10 cellular contexts compared by ENCODE assay signal in the genomic region with DNA sequence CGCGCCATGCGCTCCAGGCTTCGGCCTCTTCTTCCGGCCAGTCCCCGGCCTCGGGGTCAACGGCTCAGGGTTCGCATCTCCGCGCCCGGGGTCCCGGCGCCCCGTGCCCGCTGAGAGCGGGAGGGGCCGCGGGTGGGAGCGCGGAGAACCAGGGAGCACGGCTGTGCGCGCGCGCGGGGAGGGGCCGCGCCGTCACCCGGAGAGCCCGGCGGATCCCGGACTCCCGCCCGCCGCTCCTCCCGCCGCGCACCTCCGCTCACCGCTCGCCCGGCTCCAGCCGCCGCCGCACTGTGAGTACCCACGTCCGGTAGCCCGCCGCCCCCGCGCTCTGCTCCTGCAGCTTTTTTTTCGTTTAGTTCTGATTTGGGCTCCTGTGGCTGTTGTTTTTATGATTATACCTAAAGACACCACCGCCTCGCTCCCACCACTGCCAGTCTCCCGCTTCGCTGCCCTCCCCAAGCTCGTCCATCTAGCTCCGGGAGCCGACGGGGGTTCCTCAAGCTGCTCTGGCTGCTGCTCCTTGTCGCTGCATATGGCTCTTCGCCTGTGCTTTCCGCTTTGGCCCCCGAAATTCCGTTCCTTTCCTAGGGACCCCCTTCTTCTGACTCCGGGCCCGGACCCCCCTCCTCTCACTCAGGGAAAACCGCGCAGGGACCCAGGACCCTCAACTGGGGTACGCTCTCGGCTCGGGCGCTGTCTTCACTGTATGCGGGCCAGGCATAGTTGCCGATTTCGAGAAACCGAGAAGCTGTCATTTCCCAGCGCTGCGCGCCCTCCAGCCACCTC. TPM values are rescaled to one million over a fixed set of nuclear protein-coding genes. Genes with fewer than 3 reads are reported as not detected.
DNase-seq lines count a peak whose midpoint lies in the region; ATAC-seq, FAIRE-seq and TF ChIP-seq lines count a peak whose summit lies in the region.
"Had no signal": no experiment of that assay in that cellular context is flagged by ENCODE, and none has a peak within 500 bp of the region (broad histone marks: within the 10 kb centered on the region; RNA-seq: fewer than 3 reads in every experiment).

No MANE protein-coding gene starts in this region.

- TF ChIP-seq POLR2A in endothelial cell of umbilical vein (IDR thresholded peaks at IDR 0.05; ENCODE audit: low read depth, low read length) (no peak), suprapubic skin (IDR thresholded peaks at IDR 0.05) (no peak)

- H3K4me1 ChIP-seq in OCI-LY7 (ENCODE audit: insufficient read depth, low read length, poor library complexity, severe bottlenecking) (peaks cover 10% of the 10 kb centered on the region), endothelial cell of umbilical vein (ENCODE audit: control insufficient read depth, extremely low read depth, insufficient read depth, low read length) (peaks cover 2% of the 10 kb centered on the region), suprapubic skin (peaks cover 69% of the 10 kb centered on the region)

- FAIRE-seq in endothelial cell of umbilical vein (lab: Jason Lieb, UNC): no peak

- H3K9me3 ChIP-seq in OCI-LY7 (ENCODE audit: low read length) (no peaks in the 10 kb centered on the region), endothelial cell of umbilical vein (replicated peaks; ENCODE audit: control insufficient read depth, insufficient read depth, low read length) (no peaks in the 10 kb centered on the region), suprapubic skin (no peaks in the 10 kb centered on the region)

- intact Hi-C loops in OCI-LY7 (cut with micrococcal nuclease; ENCODE audit: unreplicated experiment): no loop called here
- intact Hi-C loops in endothelial cell of umbilical vein (cut with micrococcal nuclease): no loop called here

- no peak overlapping the region for H3K9ac ChIP-seq in endothelial cell of umbilical vein (replicated peaks; ENCODE audit: extremely low read depth, insufficient read depth, low read length)

- H3K9me3 Mint-ChIP-seq in activated naive CD4-positive, alpha-beta T cell treated with anti-CD3 and anti-CD28 coated beads, Interleukin-2, amount 10 ng/mL, durations not matched to agents 7 days and 5 days: no peaks in the 10 kb centered on the region

- no peak for DNase-seq in activated naive CD4-positive, alpha-beta T cell treated with anti-CD3 and anti-CD28 coated beads, Interleukin-2, amount 10 ng/mL, durations not matched to agents 7 days and 5 days
- DNase-seq in activated naive CD4-positive, alpha-beta T cell treated with Interleukin-2 at 50 U/mL for 16 hours: no peak
- DNase-seq in OCI-LY7 (ENCODE audit: low spot score) (peak; percentile 51), endothelial cell of umbilical vein (ENCODE audit: low read depth, low spot score) (no peak), suprapubic skin (ENCODE audit: low spot score in 2 of 2) (no peak), hippocampal formation (lab: John Stamatoyannopoulos, UW) (no peak), HK-2 (ENCODE audit: unreplicated experiment) (no peak)

- H3K27me3 Mint-ChIP-seq in activated naive CD4-positive, alpha-beta T cell treated with anti-CD3 and anti-CD28 coated beads, Interleukin-2, amount 10 ng/mL, durations not matched to agents 7 days and 5 days: peaks cover 98% of the 10 kb centered on the region

- POLR2A ChIA-PET in OCI-LY7 (lab: Charles Lee) (interaction anchor here (0.6 to 1.5 kb wide), 2 partner anchors 30 to 58 kb away, joined by 3 read pairs; no protein-coding TSS in a partner anchor), endothelial cell of umbilical vein (lab: Charles Lee) (no interaction called here)

- H3K4me2 ChIP-seq in OCI-LY7 (ENCODE audit: low read length) (peak overlapping the region; percentile 84), endothelial cell of umbilical vein (ENCODE audit: insufficient read depth, low read length) (no peak overlapping the region)

- H3K4me3 ChIP-seq in OCI-LY7 (ENCODE audit: low read depth, low read length, poor library complexity, severe bottlenecking) (peak overlapping the region; percentile 66), endothelial cell of umbilical vein (replicated peaks in 1 of 3; ENCODE audit: insufficient read depth in 1 of 3, low read depth in 1 of 3, low read length in 3 of 3) (no peak overlapping the region), suprapubic skin (peak overlapping the region; percentile 43)

- dilution Hi-C loops in endothelial cell of umbilical vein (cut with MboI; ENCODE audit: extremely low pct_ligation_motif_present, low sequenced_read_pairs): no loop called here

- BruUV-seq in OCI-LY7 (replicated peaks; lab: Mats Ljungman, UMichigan) (no TSS peak), endothelial cell of umbilical vein (replicated peaks; lab: Mats Ljungman, UMichigan) (no TSS peak)

- H3K4me1 Mint-ChIP-seq in activated naive CD4-positive, alpha-beta T cell treated with anti-CD3 and anti-CD28 coated beads, Interleukin-2, amount 10 ng/mL, durations not matched to agents 7 days and 5 days: peaks cover 39% of the 10 kb centered on the region

- peaks cover 13% of the 10 kb centered on the region for H3K36me3 Mint-ChIP-seq in activated naive CD4-positive, alpha-beta T cell treated with anti-CD3 and anti-CD28 coated beads, Interleukin-2, amount 10 ng/mL, durations not matched to agents 7 days and 5 days

- WGBS in suprapubic skin: 3% methylated on average over 64 of the region's 82 CpGs

- H3K9me1 ChIP-seq in endothelial cell of umbilical vein (replicated peaks; ENCODE audit: control insufficient read depth, extremely low read depth, insufficient read depth, low read length): no peaks in the 10 kb centered on the region

- no peak for TF ChIP-seq EP300 in suprapubic skin (IDR thresholded peaks at IDR 0.05)

- H3K27ac ChIP-seq in OCI-LY7 (ENCODE audit: low read depth, low read length, poor library complexity, severe bottlenecking): no peak overlapping the region
- H3K27ac ChIP-seq in endothelial cell of umbilical vein (ENCODE audit: insufficient read depth, low read depth, low read length): no peak overlapping the region
- H3K27ac ChIP-seq in suprapubic skin: no peak overlapping the region

- CTCF ChIA-PET in activated naive CD4-positive, alpha-beta T cell treated with anti-CD3 and anti-CD28 coated beads, Interleukin-2, amount 10 ng/mL, durations not matched to agents 7 days and 5 days (lab: Charles Lee): interaction anchor here (1.3 to 2.3 kb wide), 2 partner anchors 9 to 12 kb away, joined by 6 to 11 read pairs; no protein-coding TSS in a partner anchor
- CTCF ChIA-PET in OCI-LY7 (lab: Charles Lee; ENCODE audit: unreplicated experiment): no interaction called here
- CTCF ChIA-PET in endothelial cell of umbilical vein (lab: Charles Lee): interaction anchor here (1.0 to 1.5 kb wide), 3 partner anchors 12 to 210 kb away, joined by 3 to 4 read pairs (median 3); no protein-coding TSS in a partner anchor

- H3K79me2 ChIP-seq in OCI-LY7 (ENCODE audit: insufficient read depth, low read depth, low read length): no peaks in the 10 kb centered on the region
- no peaks in the 10 kb centered on the region for H3K79me2 ChIP-seq in endothelial cell of umbilical vein (ENCODE audit: control insufficient read depth, insufficient read depth, low read length)

- H3K27ac Mint-ChIP-seq in activated naive CD4-positive, alpha-beta T cell treated with anti-CD3 and anti-CD28 coated beads, Interleukin-2, amount 10 ng/mL, durations not matched to agents 7 days and 5 days: peak overlapping the region; percentile 75

- H4K20me1 ChIP-seq in OCI-LY7 (ENCODE audit: insufficient read depth, low read length) (no peaks in the 10 kb centered on the region), endothelial cell of umbilical vein (replicated peaks; ENCODE audit: control insufficient read depth, extremely low read depth, insufficient read depth, low read length) (no peaks in the 10 kb centered on the region)

- H3K36me3 ChIP-seq in OCI-LY7 (ENCODE audit: insufficient read depth, low read length) (no peaks in the 10 kb centered on the region), endothelial cell of umbilical vein (ENCODE audit: control insufficient read depth in 2 of 2, extremely low read depth in 1 of 2, insufficient read depth in 2 of 2, low read length in 2 of 2) (no peaks in the 10 kb centered on the region), suprapubic skin (no peaks in the 10 kb centered on the region)

- no peak for ATAC-seq in esophagus mucosa

- H2AFZ ChIP-seq in OCI-LY7 (ENCODE audit: low read length) (peak overlapping the region; percentile 43; the same call in 1 of the 2 replicates), endothelial cell of umbilical vein (ENCODE audit: low read depth, low read length) (no peak overlapping the region)

- peak overlapping the region; percentile 53 for H3K4me3 Mint-ChIP-seq in activated naive CD4-positive, alpha-beta T cell treated with anti-CD3 and anti-CD28 coated beads, Interleukin-2, amount 10 ng/mL, durations not matched to agents 7 days and 5 days

- TF ChIP-seq CTCF in OCI-LY7 (conservative IDR thresholded peaks at IDR 0.05; ENCODE audit: low read length) (0 out of 2 replicates have a peak, but pooled peaks have one; percentile 19), endothelial cell of umbilical vein (IDR thresholded peaks at IDR 0.05; ENCODE audit: extremely low read depth in 1 of 2, insufficient read depth in 1 of 2, low read depth in 1 of 2, low read length in 2 of 2) (no peak), suprapubic skin (IDR thresholded peaks at IDR 0.05) (no peak)

- peaks cover 78 to 96% of the 10 kb centered on the region in 2 experiments for H3K27me3 ChIP-seq in endothelial cell of umbilical vein (ENCODE audit: control insufficient read depth in 2 of 2, insufficient read depth in 2 of 2, low read length in 2 of 2)
- H3K27me3 ChIP-seq in suprapubic skin: peaks cover 100% of the 10 kb centered on the region

- no peaks in the 10 kb centered on the region for H3K9me2 ChIP-seq in OCI-LY7 (ENCODE audit: insufficient read depth, low read length)

RNA-seq across cellular contexts. Expression of gene SKOR1, which starts 1.7 kb away (rescaled TPM):
- 1.1 and 1.5 TPM in 2 replicates for total RNA-seq in OCI-LY7 (2014; rRNA removed; shearing (Covaris generic))
- total RNA-seq in OCI-LY7 (2022): 1.0 and 1.6 TPM in 2 replicates
- total RNA-seq in endothelial cell of umbilical vein: 0.09 and 0.15 TPM in 2 replicates
- 0.05 and 0.06 TPM in 2 replicates for polyA plus RNA-seq in endothelial cell of umbilical vein
- 0.03 and 0.06 TPM in 2 replicates for polyA plus RNA-seq in endothelial cell of umbilical vein (2011; cell fraction: cytosol; rRNA removed)
- 0.17 and 0.25 TPM in 2 replicates for polyA plus RNA-seq in endothelial cell of umbilical vein (2011; cell fraction: nucleus; rRNA removed)
- polyA plus RNA-seq in endothelial cell of umbilical vein (2012): 0.07 TPM in 1 of 2 replicates, not detected in the other
- polyA minus RNA-seq in endothelial cell of umbilical vein: 0.13 and 0.15 TPM in 2 replicates
- 0.41 TPM for polyA minus RNA-seq in endothelial cell of umbilical vein (2011; cell fraction: cytosol; rRNA and poly(A)+ RNA removed)
- 0.19 and 0.58 TPM in 2 replicates for polyA minus RNA-seq in endothelial cell of umbilical vein (2011; cell fraction: nucleus; rRNA and poly(A)+ RNA removed)
- 1 to 10 TPM; 1.1 to 2.3 (median 1.5) TPM for total RNA-seq in suprapubic skin
- total RNA-seq in esophagus mucosa: 0.08 TPM

RNA-seq across cellular contexts. Expression of gene RNU6-1, which starts 16.3 kb away (rescaled TPM):
- not detected in 2 replicates for total RNA-seq in OCI-LY7 (2014; rRNA removed; shearing (Covaris generic))
- total RNA-seq in OCI-LY7 (2022) (not detected in 2 replicates), endothelial cell of umbilical vein (not detected in 2 replicates), suprapubic skin (not detected), esophagus mucosa (not detected)
- not detected in 2 replicates for polyA plus RNA-seq in endothelial cell of umbilical vein
- polyA plus RNA-seq in endothelial cell of umbilical vein (2011; cell fraction: cytosol; rRNA removed): not detected in 2 replicates
- not detected in 2 replicates for polyA plus RNA-seq in endothelial cell of umbilical vein (2011; cell fraction: nucleus; rRNA removed)
- not detected in 2 replicates for polyA plus RNA-seq in endothelial cell of umbilical vein (2012)
- polyA minus RNA-seq in endothelial cell of umbilical vein: not detected in 2 replicates
- polyA minus RNA-seq in endothelial cell of umbilical vein (2011; cell fraction: cytosol; rRNA and poly(A)+ RNA removed): 1,914 TPM
- not detected in 2 replicates for polyA minus RNA-seq in endothelial cell of umbilical vein (2011; cell fraction: nucleus; rRNA and poly(A)+ RNA removed)
- total RNA-seq: mononuclear cell; T-helper 1 cell treated with Interleukin-12 subunit alpha and Interleukin-12 subunit beta and Interleukin-4 antibody, amounts not matched to agents 30 ng/mL and 1 ng/mL, for 36 hours had no signal

Comparison
In these comparisons a context has a peak if more than half of its experiments do, and no peak if none do; other contexts are left out.
1. H3K4me3 ChIP-seq: peak in OCI-LY7 (single experiment) and suprapubic skin (single experiment); none in endothelial cell of umbilical vein (0 of 3).